ENCODE assay signal across 8 cellular contexts in genomic region chr10:71302874-71303568, GRCh38. TPM values are rescaled to one million over a fixed set of nuclear protein-coding genes. Genes with fewer than 3 reads are reported as not detected.
A peak's percentile ranks its signal among the peaks of the same experiment; 100 is the strongest.
DNase-seq lines count a peak whose midpoint lies in the region; ATAC-seq and TF ChIP-seq lines count a peak whose summit lies in the region.

No MANE protein-coding gene starts in this region.

- TF ChIP-seq CTCF in GM10266 (IDR thresholded peaks at IDR 0.05; ENCODE audit: control insufficient read depth, insufficient read depth, low read depth, missing control alignments) (peak; percentile 57), VCaP (conservative IDR thresholded peaks at IDR 0.05) (peak; percentile 76), heart left ventricle (IDR thresholded peaks at IDR 0.05) (peak; percentile 26 to 61 (median 45))

- ATAC-seq in heart left ventricle (peak; percentile 27 to 36 (median 34)), GM18867 (IDR thresholded peaks at IDR 0.05; ENCODE audit: unreplicated experiment) (no peak)
- ATAC-seq in stimulated activated memory B cell treated with anti-CD40 and anti-IgM and Interleukin-4, amounts not matched to agents 10 μg/mL and 1 μg/mL and 100 μg/mL, for 72 hours: peak; percentile 52

- no peaks in the 10 kb centered on the region for H3K9me3 ChIP-seq in heart left ventricle

- H3K27ac Mint-ChIP-seq in stimulated activated memory B cell treated with anti-CD40 and anti-IgM and Interleukin-4, amounts not matched to agents 10 μg/mL and 1 μg/mL and 100 μg/mL, for 72 hours: no peak overlapping the region

- intact Hi-C loops in heart left ventricle (cut with DNase I): no loop called here

- H3K27ac ChIP-seq in VCaP (no peak overlapping the region), heart left ventricle (no peak overlapping the region)

- WGBS in heart left ventricle, 4 donors: 59 to 70% (median 63%) methylated on average over 8 of the region's 8 CpGs

- peaks cover 14% of the 10 kb centered on the region for H3K4me1 Mint-ChIP-seq in stimulated activated memory B cell treated with anti-CD40 and anti-IgM and Interleukin-4, amounts not matched to agents 10 μg/mL and 1 μg/mL and 100 μg/mL, for 72 hours

- H3K27me3 ChIP-seq in heart left ventricle: no peaks in the 10 kb centered on the region

- H3K4me3 ChIP-seq in heart left ventricle: no peak overlapping the region

- H3K36me3 ChIP-seq in heart left ventricle: peaks cover 0 to 42% (median 15%) of the 10 kb centered on the region in 9 donors

- no peaks in the 10 kb centered on the region for H3K9me3 Mint-ChIP-seq in stimulated activated memory B cell treated with anti-CD40 and anti-IgM and Interleukin-4, amounts not matched to agents 10 μg/mL and 1 μg/mL and 100 μg/mL, for 72 hours

- no peaks in the 10 kb centered on the region for H3K36me3 Mint-ChIP-seq in stimulated activated memory B cell treated with anti-CD40 and anti-IgM and Interleukin-4, amounts not matched to agents 10 μg/mL and 1 μg/mL and 100 μg/mL, for 72 hours

- H3K4me1 ChIP-seq in heart left ventricle: no peaks in the 10 kb centered on the region

- DNase-seq in 8988T: peak; percentile 49
- DNase-seq in GM10266 (ENCODE audit: extremely low spot score): peak; percentile 50
- DNase-seq in NCI-H2081 treated with DMSO at 0.1 percent for 48 hours (lab: John Stamatoyannopoulos, UW): peak; percentile 1
- no peak for DNase-seq in heart left ventricle
- DNase-seq in putamen (ENCODE audit: low spot score): no peak

- TF ChIP-seq POLR2A in heart left ventricle (IDR thresholded peaks at IDR 0.05): no peak

- H3K4me3 Mint-ChIP-seq in stimulated activated memory B cell treated with anti-CD40 and anti-IgM and Interleukin-4, amounts not matched to agents 10 μg/mL and 1 μg/mL and 100 μg/mL, for 72 hours: no peak overlapping the region

- H3K27me3 Mint-ChIP-seq in stimulated activated memory B cell treated with anti-CD40 and anti-IgM and Interleukin-4, amounts not matched to agents 10 μg/mL and 1 μg/mL and 100 μg/mL, for 72 hours: peaks cover 40% of the 10 kb centered on the region

RNA-seq across cellular contexts. Expression of gene SLC29A3, which starts 16.0 kb away (rescaled TPM):
- 1 to 10 TPM in 8 of 9 donors, under 1 TPM in 1; 0.76 to 6.2 (median 1.8) TPM for total RNA-seq in heart left ventricle
- polyA plus RNA-seq in heart left ventricle: 1 to 10 TPM; 1.2 TPM

Comparison
In these comparisons a context has a peak if more than half of its experiments do, and no peak if none do; other contexts are left out.
1. DNase-seq: peak in 8988T (single experiment), GM10266 (single experiment) and NCI-H2081 treated with DMSO at 0.1 percent for 48 hours (single experiment); none in heart left ventricle (0 of 5) and putamen (single experiment).
2. Peak in every context shown above with its lines, with median percentiles within 50 percentile points of each other: CTCF ChIP-seq.